Comparison of ENCODE assay signal across 20 cellular contexts in the genomic region with DNA sequence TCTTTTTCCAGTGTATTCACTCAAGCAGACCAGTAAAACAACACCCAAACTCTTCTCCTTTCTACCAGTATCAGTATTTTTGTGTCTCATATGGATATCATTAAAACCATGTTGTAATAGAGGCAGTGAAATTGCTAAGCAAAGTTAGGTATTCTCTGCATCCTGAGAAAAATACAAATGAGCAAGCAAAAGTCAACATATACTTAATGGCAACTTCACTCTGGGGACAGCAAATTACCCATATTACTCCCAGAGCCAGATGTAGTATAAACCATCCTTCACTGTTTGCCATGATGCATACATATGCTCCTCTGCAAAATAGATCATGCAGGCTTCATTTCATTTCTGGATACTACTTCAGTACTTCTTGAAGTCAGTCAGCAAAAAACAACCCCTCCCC.
"Had no signal": no experiment of that assay in that cellular context is flagged by ENCODE, and none has a peak within 500 bp of the region (broad histone marks: within the 10 kb centered on the region; RNA-seq: fewer than 3 reads in every experiment).

No MANE protein-coding gene starts in this region.

- H3K4me1 Mint-ChIP-seq: activated naive CD8-positive, alpha-beta T cell treated with anti-CD3 and anti-CD28 coated beads, Interleukin-2, amount 10 ng/mL, durations not matched to agents 7 days and 5 days; brain; naive B cell; WTC11 had no signal

- H3K27me3 Mint-ChIP-seq: activated naive CD8-positive, alpha-beta T cell treated with anti-CD3 and anti-CD28 coated beads, Interleukin-2, amount 10 ng/mL, durations not matched to agents 7 days and 5 days; brain; naive B cell had no signal

- H3K36me3 ChIP-seq: uterus had no signal

- H3K27ac ChIP-seq: neutrophil, parathyroid adenoma, spleen, tibial nerve, uterus had no signal

- H3K27ac Mint-ChIP-seq: activated CD8-positive, alpha-beta T cell treated with anti-CD3 and anti-CD28 coated beads, Interleukin-2, amount 10 ng/mL, durations not matched to agents 7 days and 5 days; activated naive CD8-positive, alpha-beta T cell treated with anti-CD3 and anti-CD28 coated beads, Interleukin-2, amount 10 ng/mL, durations not matched to agents 7 days and 5 days; WTC11 had no signal

- DNase-seq: activated CD4-positive, alpha-beta T cell treated with anti-CD3 and anti-CD28 coated beads for 4 hours; activated CD8-positive, alpha-beta T cell treated with anti-CD3 and anti-CD28 coated beads, Interleukin-2, amount 10 ng/mL, durations not matched to agents 7 days and 5 days; activated gamma-delta T cell treated with Interleukin-2 at 50 U/mL for 16 hours; activated naive CD8-positive, alpha-beta T cell treated with anti-CD3 and anti-CD28 coated beads, Interleukin-2, amount 10 ng/mL, durations not matched to agents 7 days and 5 days; anterior cingulate cortex; caudate nucleus; left ventricle myocardium superior; mucosa of descending colon; naive B cell; retina; spleen; stimulated activated CD4-positive, alpha-beta T cell treated with anti-CD3 and anti-CD28 coated beads, Interleukin-4, amount 100 ng/mL, for 4 hours; stimulated activated naive CD4-positive, alpha-beta T cell; SW 1271; uterus had no signal

- H3K9me3 Mint-ChIP-seq: activated naive CD8-positive, alpha-beta T cell treated with anti-CD3 and anti-CD28 coated beads, Interleukin-2, amount 10 ng/mL, durations not matched to agents 7 days and 5 days; brain; naive B cell; WTC11 had no signal

- H3K9ac ChIP-seq: parathyroid adenoma had no signal

- H3K27me3 ChIP-seq: neutrophil, spleen, tibial nerve, uterus had no signal

- H3K4me3 ChIP-seq: mucosa of descending colon, spleen, tibial nerve, uterus had no signal

- H3K4me1 ChIP-seq: parathyroid adenoma, spleen, tibial nerve, uterus had no signal

- ATAC-seq: activated CD8-positive, alpha-beta T cell treated with anti-CD3 and anti-CD28 coated beads, Interleukin-2, amount 10 ng/mL, durations not matched to agents 7 days and 5 days; left ventricle myocardium superior; mucosa of descending colon; WTC11 had no signal

- H3K4me3 Mint-ChIP-seq: activated CD8-positive, alpha-beta T cell treated with anti-CD3 and anti-CD28 coated beads, Interleukin-2, amount 10 ng/mL, durations not matched to agents 7 days and 5 days; activated naive CD8-positive, alpha-beta T cell treated with anti-CD3 and anti-CD28 coated beads, Interleukin-2, amount 10 ng/mL, durations not matched to agents 7 days and 5 days; brain; naive B cell; WTC11 had no signal

- H3K9me3 ChIP-seq: mucosa of descending colon, spleen, tibial nerve, uterus had no signal
